Comparison of ENCODE assay signal across 1 cellular context in the genomic region with DNA sequence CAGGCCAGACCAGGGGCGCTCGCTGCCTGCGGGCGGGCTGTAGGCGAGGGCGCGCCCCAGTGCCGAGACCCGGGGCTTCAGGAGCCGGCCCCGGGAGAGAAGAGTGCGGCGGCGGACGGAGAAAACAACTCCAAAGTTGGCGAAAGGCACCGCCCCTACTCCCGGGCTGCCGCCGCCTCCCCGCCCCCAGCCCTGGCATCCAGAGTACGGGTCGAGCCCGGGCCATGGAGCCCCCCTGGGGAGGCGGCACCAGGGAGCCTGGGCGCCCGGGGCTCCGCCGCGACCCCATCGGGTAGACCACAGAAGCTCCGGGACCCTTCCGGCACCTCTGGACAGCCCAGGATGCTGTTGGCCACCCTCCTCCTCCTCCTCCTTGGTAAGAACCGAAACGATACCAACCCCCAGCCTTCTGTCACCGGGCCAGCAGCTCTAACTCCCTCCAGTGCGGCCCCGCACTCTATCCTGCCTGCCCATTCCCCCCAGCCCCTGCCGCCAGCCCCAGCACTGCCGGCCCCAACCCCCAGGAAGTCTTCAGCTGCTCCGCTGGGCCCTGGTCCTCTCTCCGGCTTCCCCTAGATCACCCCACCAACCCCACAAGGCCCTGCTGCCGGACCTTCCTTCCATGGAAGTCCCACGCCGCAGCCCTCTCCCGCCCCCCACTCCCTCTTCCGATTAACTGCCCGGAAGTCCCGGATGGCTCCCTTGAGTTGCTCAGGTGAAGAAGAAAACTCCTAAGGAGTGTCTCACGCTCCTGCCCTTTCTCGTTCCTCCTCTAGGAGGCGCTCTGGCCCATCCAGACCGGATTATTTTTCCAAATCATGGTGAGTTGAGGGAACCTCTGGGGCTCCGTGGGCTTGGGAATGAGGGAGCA.
A peak's percentile ranks its signal among the peaks of the same experiment; 100 is the strongest.
TF ChIP-seq lines count a peak whose summit lies in the region.

No MANE protein-coding gene starts in this region.

TF ChIP-seq in HEK293, 187 proteins besides CTCF, POLR2A, EP300 and RAD21 (continued from another document and continues in another):
- TF ChIP-seq, protein P1, sequence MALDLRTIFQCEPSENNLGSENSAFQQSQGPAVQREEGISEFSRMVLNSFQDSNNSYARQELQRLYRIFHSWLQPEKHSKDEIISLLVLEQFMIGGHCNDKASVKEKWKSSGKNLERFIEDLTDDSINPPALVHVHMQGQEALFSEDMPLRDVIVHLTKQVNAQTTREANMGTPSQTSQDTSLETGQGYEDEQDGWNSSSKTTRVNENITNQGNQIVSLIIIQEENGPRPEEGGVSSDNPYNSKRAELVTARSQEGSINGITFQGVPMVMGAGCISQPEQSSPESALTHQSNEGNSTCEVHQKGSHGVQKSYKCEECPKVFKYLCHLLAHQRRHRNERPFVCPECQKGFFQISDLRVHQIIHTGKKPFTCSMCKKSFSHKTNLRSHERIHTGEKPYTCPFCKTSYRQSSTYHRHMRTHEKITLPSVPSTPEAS (tag by site-specific recombination; IDR thresholded peaks at IDR 0.05), result no peak
- TF ChIP-seq YY1 (tag by site-specific recombination; IDR thresholded peaks at IDR 0.05) (no peak), ZNF560 (tag by site-specific recombination; IDR thresholded peaks at IDR 0.05; ENCODE audit: borderline replicate concordance) (no peak), ZNF654 (tag by site-specific recombination; IDR thresholded peaks at IDR 0.05; ENCODE audit: low read depth) (peak; percentile 44), ZNF660 (tag by site-specific recombination; IDR thresholded peaks at IDR 0.05) (no peak), HOXA7 (CRISPR knock-in tag; IDR thresholded peaks at IDR 0.05; ENCODE audit: borderline replicate concordance) (no peak), ZNF341 (tag by site-specific recombination; IDR thresholded peaks at IDR 0.05; ENCODE audit: low read depth) (no peak), ZNF19 (tag by site-specific recombination; IDR thresholded peaks at IDR 0.05; ENCODE audit: low read depth) (no peak), ZBTB1 (tag by site-specific recombination; IDR thresholded peaks at IDR 0.05) (no peak), KLF16 (tag by site-specific recombination; IDR thresholded peaks at IDR 0.05) (0 out of 2 replicates have a peak, but pooled peaks have one; percentile 11), ZNF366 (tag by site-specific recombination; conservative IDR thresholded peaks at IDR 0.05) (no peak), SALL2 (tag by site-specific recombination; IDR thresholded peaks at IDR 0.05; ENCODE audit: borderline replicate concordance) (no peak), GLIS2 (tag by site-specific recombination; IDR thresholded peaks at IDR 0.05) (peak; percentile 86), ZNF624 (tag by site-specific recombination; IDR thresholded peaks at IDR 0.05) (no peak), ZNF221 (tag by site-specific recombination; IDR thresholded peaks at IDR 0.05; ENCODE audit: borderline replicate concordance) (no peak), ZNF404 (tag by site-specific recombination; IDR thresholded peaks at IDR 0.05) (no peak), IKZF3 (tag by site-specific recombination; IDR thresholded peaks at IDR 0.05) (peak; percentile 98), ZNF707 (tag by site-specific recombination; IDR thresholded peaks at IDR 0.05) (no peak), HOXC10 (CRISPR knock-in tag; IDR thresholded peaks at IDR 0.05) (no peak), ZSCAN16 (tag by site-specific recombination; IDR thresholded peaks at IDR 0.05) (no peak), ZNF423 (tag by site-specific recombination; IDR thresholded peaks at IDR 0.05) (peak; percentile 92), ZNF776 (tag by site-specific recombination; IDR thresholded peaks at IDR 0.05; ENCODE audit: borderline replicate concordance) (no peak), ZNF239 (tag by site-specific recombination; IDR thresholded peaks at IDR 0.05) (no peak), ZBTB48 (tag by site-specific recombination; IDR thresholded peaks at IDR 0.05) (peak; percentile 59), ZNF248 (tag by site-specific recombination; IDR thresholded peaks at IDR 0.05) (no peak), ZNF146 (tag by site-specific recombination; IDR thresholded peaks at IDR 0.05) (no peak), ZNF169 (tag by site-specific recombination; IDR thresholded peaks at IDR 0.05) (no peak), ZNF610 (tag by site-specific recombination; IDR thresholded peaks at IDR 0.05; ENCODE audit: borderline replicate concordance) (no peak), ZFP69B (tag by site-specific recombination; IDR thresholded peaks at IDR 0.05) (0 out of 2 replicates have a peak, but pooled peaks have one; percentile 16), TRIM28 (IDR thresholded peaks at IDR 0.05; ENCODE audit: borderline replicate concordance, low read length) (no peak), ZNF670 (tag by site-specific recombination; IDR thresholded peaks at IDR 0.05; ENCODE audit: low read depth) (no peak), GLI4 (tag by site-specific recombination; IDR thresholded peaks at IDR 0.05) (no peak), ZNF211 (tag by site-specific recombination; IDR thresholded peaks at IDR 0.05; ENCODE audit: low read depth) (no peak), ZNF792 (tag by site-specific recombination; IDR thresholded peaks at IDR 0.05) (no peak), ZNF324 (tag by site-specific recombination; IDR thresholded peaks at IDR 0.05) (no peak), YY2 (tag by site-specific recombination; IDR thresholded peaks at IDR 0.05) (no peak), ZIC2 (tag by site-specific recombination; IDR thresholded peaks at IDR 0.05) (peak; percentile 57; the same call in 1 of the 2 replicates), ZBTB20 (tag by site-specific recombination; IDR thresholded peaks at IDR 0.05) (peak; percentile 94), GLI2 (tag by site-specific recombination; IDR thresholded peaks at IDR 0.05; ENCODE audit: borderline replicate concordance, low read depth) (no peak)
- TF ChIP-seq, protein P2, sequence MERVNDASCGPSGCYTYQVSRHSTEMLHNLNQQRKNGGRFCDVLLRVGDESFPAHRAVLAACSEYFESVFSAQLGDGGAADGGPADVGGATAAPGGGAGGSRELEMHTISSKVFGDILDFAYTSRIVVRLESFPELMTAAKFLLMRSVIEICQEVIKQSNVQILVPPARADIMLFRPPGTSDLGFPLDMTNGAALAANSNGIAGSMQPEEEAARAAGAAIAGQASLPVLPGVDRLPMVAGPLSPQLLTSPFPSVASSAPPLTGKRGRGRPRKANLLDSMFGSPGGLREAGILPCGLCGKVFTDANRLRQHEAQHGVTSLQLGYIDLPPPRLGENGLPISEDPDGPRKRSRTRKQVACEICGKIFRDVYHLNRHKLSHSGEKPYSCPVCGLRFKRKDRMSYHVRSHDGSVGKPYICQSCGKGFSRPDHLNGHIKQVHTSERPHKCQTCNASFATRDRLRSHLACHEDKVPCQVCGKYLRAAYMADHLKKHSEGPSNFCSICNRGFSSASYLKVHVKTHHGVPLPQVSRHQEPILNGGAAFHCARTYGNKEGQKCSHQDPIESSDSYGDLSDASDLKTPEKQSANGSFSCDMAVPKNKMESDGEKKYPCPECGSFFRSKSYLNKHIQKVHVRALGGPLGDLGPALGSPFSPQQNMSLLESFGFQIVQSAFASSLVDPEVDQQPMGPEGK (tag by site-specific recombination; IDR thresholded peaks at IDR 0.05), result peak; percentile 74
- TF ChIP-seq, protein P3, sequence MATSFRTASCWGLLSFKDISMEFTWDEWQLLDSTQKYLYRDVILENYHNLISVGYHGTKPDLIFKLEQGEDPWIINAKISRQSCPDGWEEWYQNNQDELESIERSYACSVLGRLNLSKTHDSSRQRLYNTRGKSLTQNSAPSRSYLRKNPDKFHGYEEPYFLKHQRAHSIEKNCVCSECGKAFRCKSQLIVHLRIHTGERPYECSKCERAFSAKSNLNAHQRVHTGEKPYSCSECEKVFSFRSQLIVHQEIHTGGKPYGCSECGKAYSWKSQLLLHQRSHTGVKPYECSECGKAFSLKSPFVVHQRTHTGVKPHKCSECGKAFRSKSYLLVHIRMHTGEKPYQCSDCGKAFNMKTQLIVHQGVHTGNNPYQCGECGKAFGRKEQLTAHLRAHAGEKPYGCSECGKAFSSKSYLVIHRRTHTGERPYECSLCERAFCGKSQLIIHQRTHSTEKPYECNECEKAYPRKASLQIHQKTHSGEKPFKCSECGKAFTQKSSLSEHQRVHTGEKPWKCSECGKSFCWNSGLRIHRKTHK (tag by site-specific recombination; IDR thresholded peaks at IDR 0.05), result no peak
- TF ChIP-seq, protein P4, sequence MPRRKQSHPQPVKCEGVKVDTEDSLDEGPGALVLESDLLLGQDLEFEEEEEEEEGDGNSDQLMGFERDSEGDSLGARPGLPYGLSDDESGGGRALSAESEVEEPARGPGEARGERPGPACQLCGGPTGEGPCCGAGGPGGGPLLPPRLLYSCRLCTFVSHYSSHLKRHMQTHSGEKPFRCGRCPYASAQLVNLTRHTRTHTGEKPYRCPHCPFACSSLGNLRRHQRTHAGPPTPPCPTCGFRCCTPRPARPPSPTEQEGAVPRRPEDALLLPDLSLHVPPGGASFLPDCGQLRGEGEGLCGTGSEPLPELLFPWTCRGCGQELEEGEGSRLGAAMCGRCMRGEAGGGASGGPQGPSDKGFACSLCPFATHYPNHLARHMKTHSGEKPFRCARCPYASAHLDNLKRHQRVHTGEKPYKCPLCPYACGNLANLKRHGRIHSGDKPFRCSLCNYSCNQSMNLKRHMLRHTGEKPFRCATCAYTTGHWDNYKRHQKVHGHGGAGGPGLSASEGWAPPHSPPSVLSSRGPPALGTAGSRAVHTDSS (tag by site-specific recombination; IDR thresholded peaks at IDR 0.05), result peak; percentile 69
- TF ChIP-seq, protein P5, sequence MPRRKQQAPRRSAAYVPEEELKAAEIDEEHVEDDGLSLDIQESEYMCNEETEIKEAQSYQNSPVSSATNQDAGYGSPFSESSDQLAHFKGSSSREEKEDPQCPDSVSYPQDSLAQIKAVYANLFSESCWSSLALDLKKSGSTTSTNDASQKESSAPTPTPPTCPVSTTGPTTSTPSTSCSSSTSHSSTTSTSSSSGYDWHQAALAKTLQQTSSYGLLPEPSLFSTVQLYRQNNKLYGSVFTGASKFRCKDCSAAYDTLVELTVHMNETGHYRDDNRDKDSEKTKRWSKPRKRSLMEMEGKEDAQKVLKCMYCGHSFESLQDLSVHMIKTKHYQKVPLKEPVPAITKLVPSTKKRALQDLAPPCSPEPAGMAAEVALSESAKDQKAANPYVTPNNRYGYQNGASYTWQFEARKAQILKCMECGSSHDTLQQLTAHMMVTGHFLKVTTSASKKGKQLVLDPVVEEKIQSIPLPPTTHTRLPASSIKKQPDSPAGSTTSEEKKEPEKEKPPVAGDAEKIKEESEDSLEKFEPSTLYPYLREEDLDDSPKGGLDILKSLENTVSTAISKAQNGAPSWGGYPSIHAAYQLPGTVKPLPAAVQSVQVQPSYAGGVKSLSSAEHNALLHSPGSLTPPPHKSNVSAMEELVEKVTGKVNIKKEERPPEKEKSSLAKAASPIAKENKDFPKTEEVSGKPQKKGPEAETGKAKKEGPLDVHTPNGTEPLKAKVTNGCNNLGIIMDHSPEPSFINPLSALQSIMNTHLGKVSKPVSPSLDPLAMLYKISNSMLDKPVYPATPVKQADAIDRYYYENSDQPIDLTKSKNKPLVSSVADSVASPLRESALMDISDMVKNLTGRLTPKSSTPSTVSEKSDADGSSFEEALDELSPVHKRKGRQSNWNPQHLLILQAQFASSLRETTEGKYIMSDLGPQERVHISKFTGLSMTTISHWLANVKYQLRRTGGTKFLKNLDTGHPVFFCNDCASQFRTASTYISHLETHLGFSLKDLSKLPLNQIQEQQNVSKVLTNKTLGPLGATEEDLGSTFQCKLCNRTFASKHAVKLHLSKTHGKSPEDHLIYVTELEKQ (tag by site-specific recombination; IDR thresholded peaks at IDR 0.05; ENCODE audit: borderline replicate concordance), result no peak
- TF ChIP-seq, protein P6, sequence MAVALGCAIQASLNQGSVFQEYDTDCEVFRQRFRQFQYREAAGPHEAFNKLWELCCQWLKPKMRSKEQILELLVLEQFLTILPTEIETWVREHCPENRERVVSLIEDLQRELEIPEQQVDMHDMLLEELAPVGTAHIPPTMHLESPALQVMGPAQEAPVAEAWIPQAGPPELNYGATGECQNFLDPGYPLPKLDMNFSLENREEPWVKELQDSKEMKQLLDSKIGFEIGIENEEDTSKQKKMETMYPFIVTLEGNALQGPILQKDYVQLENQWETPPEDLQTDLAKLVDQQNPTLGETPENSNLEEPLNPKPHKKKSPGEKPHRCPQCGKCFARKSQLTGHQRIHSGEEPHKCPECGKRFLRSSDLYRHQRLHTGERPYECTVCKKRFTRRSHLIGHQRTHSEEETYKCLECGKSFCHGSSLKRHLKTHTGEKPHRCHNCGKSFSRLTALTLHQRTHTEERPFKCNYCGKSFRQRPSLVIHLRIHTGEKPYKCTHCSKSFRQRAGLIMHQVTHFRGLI (tag by site-specific recombination; IDR thresholded peaks at IDR 0.05), result no peak
- TF ChIP-seq, protein P7, sequence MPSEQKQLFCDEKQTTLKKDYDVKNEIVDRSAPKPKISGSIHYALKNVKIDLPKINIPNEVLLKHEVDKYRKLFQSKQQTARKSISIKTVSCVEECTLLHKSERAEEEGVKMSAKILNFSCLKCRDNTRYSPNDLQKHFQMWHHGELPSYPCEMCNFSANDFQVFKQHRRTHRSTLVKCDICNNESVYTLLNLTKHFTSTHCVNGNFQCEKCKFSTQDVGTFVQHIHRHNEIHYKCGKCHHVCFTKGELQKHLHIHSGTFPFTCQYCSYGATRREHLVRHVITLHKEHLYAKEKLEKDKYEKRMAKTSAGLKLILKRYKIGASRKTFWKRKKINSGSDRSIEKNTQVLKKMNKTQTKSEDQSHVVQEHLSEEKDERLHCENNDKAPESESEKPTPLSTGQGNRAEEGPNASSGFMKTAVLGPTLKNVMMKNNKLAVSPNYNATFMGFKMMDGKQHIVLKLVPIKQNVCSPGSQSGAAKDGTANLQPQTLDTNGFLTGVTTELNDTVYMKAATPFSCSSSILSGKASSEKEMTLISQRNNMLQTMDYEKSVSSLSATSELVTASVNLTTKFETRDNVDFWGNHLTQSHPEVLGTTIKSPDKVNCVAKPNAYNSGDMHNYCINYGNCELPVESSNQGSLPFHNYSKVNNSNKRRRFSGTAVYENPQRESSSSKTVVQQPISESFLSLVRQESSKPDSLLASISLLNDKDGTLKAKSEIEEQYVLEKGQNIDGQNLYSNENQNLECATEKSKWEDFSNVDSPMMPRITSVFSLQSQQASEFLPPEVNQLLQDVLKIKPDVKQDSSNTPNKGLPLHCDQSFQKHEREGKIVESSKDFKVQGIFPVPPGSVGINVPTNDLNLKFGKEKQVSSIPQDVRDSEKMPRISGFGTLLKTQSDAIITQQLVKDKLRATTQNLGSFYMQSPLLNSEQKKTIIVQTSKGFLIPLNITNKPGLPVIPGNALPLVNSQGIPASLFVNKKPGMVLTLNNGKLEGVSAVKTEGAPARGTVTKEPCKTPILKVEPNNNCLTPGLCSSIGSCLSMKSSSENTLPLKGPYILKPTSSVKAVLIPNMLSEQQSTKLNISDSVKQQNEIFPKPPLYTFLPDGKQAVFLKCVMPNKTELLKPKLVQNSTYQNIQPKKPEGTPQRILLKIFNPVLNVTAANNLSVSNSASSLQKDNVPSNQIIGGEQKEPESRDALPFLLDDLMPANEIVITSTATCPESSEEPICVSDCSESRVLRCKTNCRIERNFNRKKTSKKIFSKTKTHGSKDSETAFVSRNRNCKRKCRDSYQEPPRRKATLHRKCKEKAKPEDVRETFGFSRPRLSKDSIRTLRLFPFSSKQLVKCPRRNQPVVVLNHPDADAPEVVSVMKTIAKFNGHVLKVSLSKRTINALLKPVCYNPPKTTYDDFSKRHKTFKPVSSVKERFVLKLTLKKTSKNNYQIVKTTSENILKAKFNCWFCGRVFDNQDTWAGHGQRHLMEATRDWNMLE (tag by site-specific recombination; conservative IDR thresholded peaks at IDR 0.05; ENCODE audit: low read depth), result no peak
